1 cellular context compared by ENCODE assay signal in genomic region chr12:7190268-7191055, GRCh38.
TF ChIP-seq lines count a peak whose summit lies in the region.

No MANE protein-coding gene starts in this region.

TF ChIP-seq in IMR-90, 13 proteins besides CTCF, POLR2A, EP300 and RAD21 (continued from another document):
- TF ChIP-seq USF2 (IDR thresholded peaks at IDR 0.05; ENCODE audit: low read depth, low read length) (no peak), CHD1 (IDR thresholded peaks at IDR 0.05; ENCODE audit: low read depth, low read length) (no peak), MXI1 (IDR thresholded peaks at IDR 0.05; ENCODE audit: borderline replicate concordance, low read depth, low read length) (no peak), BHLHE40 (IDR thresholded peaks at IDR 0.05; ENCODE audit: low read depth, low read length) (no peak), RFX5 (IDR thresholded peaks at IDR 0.05; ENCODE audit: low read depth, low read length) (no peak), MAZ (IDR thresholded peaks at IDR 0.05; ENCODE audit: borderline replicate concordance, low read depth, low read length) (no peak), MAFK (IDR thresholded peaks at IDR 0.05; ENCODE audit: low read depth, low read length) (no peak), NFE2L2 (IDR thresholded peaks at IDR 0.05; ENCODE audit: low read depth, low read length) (no peak)
